ENCODE assay signal across 9 cellular contexts in the genomic region with DNA sequence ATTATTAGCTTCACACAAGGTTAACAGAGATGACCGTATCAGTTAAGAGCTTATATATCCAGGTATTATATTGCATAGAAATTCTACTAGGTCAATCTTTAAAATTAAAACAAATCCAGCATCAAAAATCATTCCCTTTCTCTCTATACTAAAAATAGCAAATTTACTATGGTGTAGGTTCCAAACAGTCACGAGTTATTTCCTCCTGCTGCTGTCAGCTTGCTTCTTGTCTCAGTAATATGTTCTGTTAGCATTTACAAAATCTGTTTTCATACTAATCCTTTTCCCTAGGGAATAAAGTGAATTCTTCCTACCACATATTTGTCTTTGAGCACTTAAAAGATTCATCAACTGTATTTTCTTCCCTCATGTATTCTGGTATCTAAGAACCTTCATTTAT. TPM values are rescaled to one million over a fixed set of nuclear protein-coding genes. Genes with fewer than 3 reads are reported as not detected.
DNase-seq lines count a peak whose midpoint lies in the region; ATAC-seq and TF ChIP-seq lines count a peak whose summit lies in the region.
"Had no signal": no experiment of that assay in that cellular context is flagged by ENCODE, and none has a peak within 500 bp of the region (broad histone marks: within the 10 kb centered on the region; RNA-seq: fewer than 3 reads in every experiment).

No MANE protein-coding gene starts in this region.

- peaks cover 90% of the 10 kb centered on the region for H3K79me2 ChIP-seq in smooth muscle cell (ENCODE audit: low read depth)

- H3K27me3 ChIP-seq in WERI-Rb-1 (ENCODE audit: insufficient read depth, low read depth, severe bottlenecking), result no peaks in the 10 kb centered on the region
- H3K27me3 ChIP-seq in smooth muscle cell (ENCODE audit: low read depth), result no peaks in the 10 kb centered on the region

- H3K4me2 ChIP-seq in smooth muscle cell, result peak overlapping the region; percentile 97

- no peaks in the 10 kb centered on the region for H3K9me3 ChIP-seq in WERI-Rb-1 (ENCODE audit: severe bottlenecking)
- H3K9me3 ChIP-seq in smooth muscle cell (replicated peaks; ENCODE audit: low read depth), result no peaks in the 10 kb centered on the region

- H3K9ac ChIP-seq in smooth muscle cell (ENCODE audit: low read depth), result peak overlapping the region; percentile 92

- DNase-seq in DMS 273 (lab: John Stamatoyannopoulos, UW; ENCODE audit: unreplicated experiment) (peak; percentile 25), DMS 273 treated with DMSO at 0.1 percent for 48 hours (lab: John Stamatoyannopoulos, UW) (no peak), WERI-Rb-1 (no peak), foreskin fibroblast (no peak), smooth muscle cell (lab: John Stamatoyannopoulos, UW; ENCODE audit: unreplicated experiment) (no peak), posterior cingulate gyrus (no peak), NCI-H446 (lab: John Stamatoyannopoulos, UW) (no peak)

- H3K4me3 ChIP-seq in WERI-Rb-1 (ENCODE audit: low read depth, low read length) (peak overlapping the region; percentile 69; the same call in 1 of the 2 replicates), foreskin fibroblast (ENCODE audit: low read depth in 1 of 2, low read length in 2 of 2) (peak overlapping the region; percentile 79 to 82), smooth muscle cell (peak overlapping the region; percentile 90)

- H2AFZ ChIP-seq in smooth muscle cell (ENCODE audit: low read depth), result no peak overlapping the region

- H3K27ac ChIP-seq in WERI-Rb-1 (no peak overlapping the region), smooth muscle cell (ENCODE audit: low read depth) (peak overlapping the region; percentile 71)
- H3K27ac ChIP-seq: 22Rv1 had no signal

- peaks cover 3% of the 10 kb centered on the region; the same call in 1 of the 2 replicates for H3K36me3 ChIP-seq in WERI-Rb-1
- no peaks in the 10 kb centered on the region for H3K36me3 ChIP-seq in smooth muscle cell (ENCODE audit: low read depth)

- H4K20me1 ChIP-seq in smooth muscle cell (ENCODE audit: low read depth), result peaks cover 70% of the 10 kb centered on the region

- ATAC-seq in GM21447 (IDR thresholded peaks at IDR 0.05; ENCODE audit: unreplicated experiment), result no peak

- intact Hi-C loops in posterior cingulate gyrus (cut with DNase I), result loop anchor here (2.0 to 10.0 kb wide), 2 partner anchors 75 to 317 kb away; partner anchors contain the start of genes CNIH4 and FBXO28

- TF ChIP-seq CTCF in WERI-Rb-1 (IDR thresholded peaks at IDR 0.05; ENCODE audit: low read depth, low read length), result no peak
- no peak for TF ChIP-seq CTCF in foreskin fibroblast (IDR thresholded peaks at IDR 0.05; ENCODE audit: low read depth, low read length)
- no peak for TF ChIP-seq CTCF in smooth muscle cell (IDR thresholded peaks at IDR 0.05; ENCODE audit: borderline replicate concordance, insufficient read depth, poor library complexity, severe bottlenecking)

- H3K4me1 ChIP-seq in smooth muscle cell (ENCODE audit: low read depth), result peaks cover 46% of the 10 kb centered on the region

- peaks cover 20% of the 10 kb centered on the region for H3F3A ChIP-seq in smooth muscle cell (ENCODE audit: low read depth)

- WGBS in smooth muscle cell (ENCODE audit: low lambda C conversion rate), result 48% methylated on average over 2 of the region's 2 CpGs

RNA-seq across cellular contexts. Expression of gene WDR26, which starts 2.5 kb away (rescaled TPM):
- 79.5 and 81.4 TPM in 2 replicates for total RNA-seq in smooth muscle cell
- 8.6 and 12.0 TPM in 2 replicates for polyA plus RNA-seq in smooth muscle cell
